18 cellular contexts compared by ENCODE assay signal in genomic region chr2:135490381-135490780, GRCh38. TPM values are rescaled to one million over a fixed set of nuclear protein-coding genes. Genes with fewer than 3 reads are reported as not detected.
DNase-seq lines count a peak whose midpoint lies in the region; ATAC-seq, FAIRE-seq and TF ChIP-seq lines count a peak whose summit lies in the region.
"Had no signal": no experiment of that assay in that cellular context is flagged by ENCODE, and none has a peak within 500 bp of the region (broad histone marks: within the 10 kb centered on the region; RNA-seq: fewer than 3 reads in every experiment).

No MANE protein-coding gene starts in this region.

- peaks cover 1 to 10% of the 10 kb centered on the region in 2 experiments; a peak in 3 of 5 replicates for H3K36me3 ChIP-seq in HepG2 (replicated peaks in 1 of 2; ENCODE audit: control insufficient read depth in 1 of 2, insufficient read depth in 2 of 2, low read length in 2 of 2)

- H3K4me2 ChIP-seq in HepG2 (ENCODE audit: low read depth, low read length): no peak overlapping the region

- H3K9me3 ChIP-seq in HepG2 (ENCODE audit: low read length): no peaks in the 10 kb centered on the region

- intact Hi-C loops in HepG2 (cut with micrococcal nuclease; ENCODE audit: unreplicated experiment): no loop called here

- BruUV-seq in HepG2 (replicated peaks; lab: Mats Ljungman, UMichigan): no TSS peak

- H3K4me1 Mint-ChIP-seq in HFFc6 (ENCODE audit: low read depth): peaks cover 23% of the 10 kb centered on the region
- H3K4me1 Mint-ChIP-seq in chondrocyte (ENCODE audit: low read depth): peaks cover 20% of the 10 kb centered on the region
- H3K4me1 Mint-ChIP-seq in WTC11: no peaks in the 10 kb centered on the region

- H3K9me3 Mint-ChIP-seq in HFFc6: no peaks in the 10 kb centered on the region
- H3K9me3 Mint-ChIP-seq in chondrocyte (ENCODE audit: low read depth): peaks cover 23% of the 10 kb centered on the region
- H3K9me3 Mint-ChIP-seq in WTC11: peaks cover 18% of the 10 kb centered on the region

- TF ChIP-seq CTCF in HFFc6 (IDR thresholded peaks at IDR 0.05) (no peak), chondrocyte (IDR thresholded peaks at IDR 0.05) (no peak), HepG2 (CRISPR knock-in tag; IDR thresholded peaks at IDR 0.05) (no peak), WTC11 (IDR thresholded peaks at IDR 0.05) (no peak)

- no peak for FAIRE-seq in HepG2 (lab: Jason Lieb, UNC)
- FAIRE-seq: H54 had no signal

- no peaks in the 10 kb centered on the region for H3K79me2 ChIP-seq in HepG2 (ENCODE audit: insufficient read depth, low read length)

- H3K36me3 Mint-ChIP-seq in HFFc6 (ENCODE audit: low read depth) (peaks cover 27% of the 10 kb centered on the region), chondrocyte (ENCODE audit: low read depth) (peaks cover 16% of the 10 kb centered on the region), WTC11 (peaks cover 33% of the 10 kb centered on the region)

- H3K27ac ChIP-seq in HepG2 (ENCODE audit: extremely low read length, insufficient read depth, low read length): no peak overlapping the region

- H3K4me3 ChIP-seq in HepG2 (replicated peaks in 1 of 3; ENCODE audit: insufficient read depth in 1 of 3, low read depth in 2 of 3, low read length in 3 of 3): no peak overlapping the region

- H3K27me3 Mint-ChIP-seq in HFFc6 (ENCODE audit: insufficient read depth): no peaks in the 10 kb centered on the region
- H3K27me3 Mint-ChIP-seq in chondrocyte (ENCODE audit: low read depth): no peaks in the 10 kb centered on the region
- no peaks in the 10 kb centered on the region for H3K27me3 Mint-ChIP-seq in WTC11 (ENCODE audit: low read depth)
- H3K27me3 Mint-ChIP-seq: CD4-positive, CD25-positive, alpha-beta regulatory T cell had no signal

- in situ Hi-C loops in G401 (cut with HindIII; ENCODE audit: low sequenced_read_pairs): no loop called here
- in situ Hi-C loops in HepG2 (cut with HindIII; ENCODE audit: extremely low pct_ligation_motif_present, low pct_unique_long_range_greater_than_20kb): no loop called here

- H3K9ac ChIP-seq in HepG2 (ENCODE audit: insufficient read depth, low read depth, low read length): no peak overlapping the region

- H3K4me3 Mint-ChIP-seq in HFFc6: no peak overlapping the region; the same call in 1 of the 2 replicates
- no peak overlapping the region for H3K4me3 Mint-ChIP-seq in chondrocyte (ENCODE audit: unreplicated experiment)
- H3K4me3 Mint-ChIP-seq in WTC11: no peak overlapping the region
- H3K4me3 Mint-ChIP-seq: CD4-positive, CD25-positive, alpha-beta regulatory T cell had no signal

- no peaks in the 10 kb centered on the region for H3K4me1 ChIP-seq in HepG2 (ENCODE audit: insufficient read depth, low read length)

- no peak for ATAC-seq in HepG2
- no peak for ATAC-seq in WTC11
- ATAC-seq: PC-3 had no signal

- H4K20me1 ChIP-seq in HepG2 (ENCODE audit: insufficient read depth, low read length): no peaks in the 10 kb centered on the region

- H2AFZ ChIP-seq in HepG2 (ENCODE audit: low read length): no peak overlapping the region

- TF ChIP-seq POLR2A in HepG2 (IDR thresholded peaks at IDR 0.05; ENCODE audit: insufficient read depth in 1 of 2, low read depth in 2 of 2, low read length in 2 of 2): no peak

- H3K27me3 ChIP-seq in HepG2 (ENCODE audit: control insufficient read depth in 1 of 2, insufficient read depth in 2 of 2, low read length in 2 of 2): no peaks in the 10 kb centered on the region

- CTCF ChIA-PET in HepG2 (lab: Yijun Ruan, JAX; ENCODE audit: low intra/inter-chr PET ratio, low total read pairs) (no interaction called here), WTC11 (lab: Charles Lee) (no interaction called here)

- POLR2A ChIA-PET in HepG2 (lab: Yijun Ruan, JAX): no interaction called here
- POLR2A ChIA-PET in WTC11 (lab: Charles Lee): interaction anchor here (0.6 kb wide), 1 partner anchor 68 kb away, joined by 5 read pairs; no protein-coding TSS in a partner anchor

- TF ChIP-seq RAD21 in HepG2 (CRISPR knock-in tag; IDR thresholded peaks at IDR 0.05): no peak

- peak; percentile 5 for DNase-seq in AG08395 (ENCODE audit: low spot score)
- DNase-seq in HFFc6: peak; percentile 53
- no peak for DNase-seq in chondrocyte (ENCODE audit: low spot score)
- peak; percentile 15 for DNase-seq in iris pigment epithelial cell (ENCODE audit: low read depth)
- DNase-seq in T1000 (lab: John Stamatoyannopoulos, UW): no peak
- no peak for DNase-seq in G401 (ENCODE audit: low spot score)
- no peak for DNase-seq in HepG2 (ENCODE audit: low spot score)
- no peak for DNase-seq in WTC11 (ENCODE audit: low spot score)
- DNase-seq: AML-193; Calu3; CD4-positive, CD25-positive, alpha-beta regulatory T cell; DMS79; NCI-H1417; NCI-H2029 treated with DMSO at 0.1 percent for 48 hours; NCI-H524 treated with DMSO at 0.1 percent for 48 hours; NK-92 treated with Interleukin-12 subunit alpha and Interleukin-12 subunit beta, amount 100 ng/mL, for 24 hours; PC-3 had no signal

- H3K27ac Mint-ChIP-seq in HFFc6 (peak overlapping the region; percentile 72), chondrocyte (ENCODE audit: unreplicated experiment) (peak overlapping the region; percentile 0), WTC11 (no peak overlapping the region)
- H3K27ac Mint-ChIP-seq: CD4-positive, CD25-positive, alpha-beta regulatory T cell had no signal

- TF ChIP-seq EP300 in HepG2 (IDR thresholded peaks at IDR 0.05; ENCODE audit: low read depth in 2 of 2, low read length in 2 of 2): no peak
- TF ChIP-seq EP300 in HepG2 (CRISPR knock-in tag; IDR thresholded peaks at IDR 0.05; ENCODE audit: borderline replicate concordance): no peak

- WGBS in HepG2 (ENCODE audit: low lambda C conversion rate): 93% methylated on average over 1 of the region's 1 CpG

TF ChIP-seq in HepG2, 621 proteins besides CTCF, POLR2A, EP300 and RAD21 (continues in another document):
- TF ChIP-seq PITX1 (CRISPR knock-in tag; IDR thresholded peaks at IDR 0.05): no peak

RNA-seq across cellular contexts. Expression of gene ZRANB3, which starts 40.6 kb away (rescaled TPM):
- total RNA-seq in HFFc6 (2021; fragmentation: NEBNext Ultra II Directional; extraction: Animal tissue kit (Norgen Biotek cat#: 25700)): 10 to 100 TPM in 1 of 6 experiments, 1 to 10 TPM in 5; 8.1 to 10.2 (median 8.8) TPM
- total RNA-seq in chondrocyte (5.9 to 10.1 TPM (median 7.0 TPM) in 3 replicates), HepG2 (2016; rRNA removed; fragmentation: Illumina TruSeq; extraction: Trizol) (25.2 and 33.5 TPM in 2 replicates), WTC11 (2021) (15.9 to 19.5 TPM (median 18.9 TPM) in 3 replicates)
- 9.4 and 19.8 TPM in 2 replicates for total RNA-seq in G401 (2014; rRNA removed; shearing (Covaris generic))
- total RNA-seq in HepG2 (2016; cell fraction: cytosol; rRNA removed; fragmentation: Illumina TruSeq; extraction: Trizol; ENCODE audit: low read depth): 11.9 and 14.3 TPM in 2 replicates
- 22.7 and 34.0 TPM in 2 replicates for total RNA-seq in HepG2 (2016; cell fraction: insoluble cytoplasmic fraction; rRNA removed; fragmentation: Illumina TruSeq; extraction: Trizol)
- 12.9 and 16.9 TPM in 2 replicates for total RNA-seq in HepG2 (2016; cell fraction: membrane; rRNA removed; fragmentation: Illumina TruSeq; extraction: Trizol)
- 38.1 and 39.6 TPM in 2 replicates for total RNA-seq in HepG2 (2016; cell fraction: nucleus; rRNA removed; fragmentation: Illumina TruSeq; extraction: Trizol)
- 4.8 and 5.8 TPM in 2 replicates for polyA plus RNA-seq in HepG2 (2011; rRNA removed)
- 3.2 and 4.2 TPM in 2 replicates for polyA plus RNA-seq in HepG2 (2011; cell fraction: cytosol; rRNA removed)
- 3.5 TPM in 2 replicates for polyA plus RNA-seq in HepG2 (2011; cell fraction: nucleus; rRNA removed)
- polyA plus RNA-seq in HepG2 (2012): 5.6 and 8.0 TPM in 2 replicates
- polyA plus RNA-seq in HepG2 (2016; cell fraction: cytosol; fragmentation: Illumina TruSeq; extraction: Trizol; ENCODE audit: low read depth): 2.7 and 2.8 TPM in 2 replicates
- polyA plus RNA-seq in HepG2 (2016; cell fraction: insoluble cytoplasmic fraction; fragmentation: Illumina TruSeq; extraction: Trizol; ENCODE audit: low read depth): 15.1 and 15.2 TPM in 2 replicates
- 4.1 and 5.0 TPM in 2 replicates for polyA plus RNA-seq in HepG2 (2016; cell fraction: membrane; fragmentation: Illumina TruSeq; extraction: Trizol; ENCODE audit: low read depth)
- polyA plus RNA-seq in HepG2 (2016; cell fraction: nucleus; fragmentation: Illumina TruSeq; extraction: Trizol; ENCODE audit: insufficient read depth, low read depth): 10.7 and 11.3 TPM in 2 replicates
- 3.3 and 6.3 TPM in 2 replicates for polyA minus RNA-seq in HepG2 (2011; rRNA and poly(A)+ RNA removed; ENCODE audit: low replicate concordance)
- 12.1 and 13.3 TPM in 2 replicates for polyA minus RNA-seq in HepG2 (2011; cell fraction: cytosol; rRNA and poly(A)+ RNA removed)
- polyA minus RNA-seq in HepG2 (2011; cell fraction: nucleus; rRNA and poly(A)+ RNA removed): 35.9 and 36.2 TPM in 2 replicates

RNA-seq across cellular contexts. Expression of gene R3HDM1, which starts 40.9 kb away (rescaled TPM):
- total RNA-seq in HFFc6 (2021; fragmentation: NEBNext Ultra II Directional; extraction: Animal tissue kit (Norgen Biotek cat#: 25700)): 10 to 100 TPM; 39.8 to 43.4 (median 42.0) TPM
- total RNA-seq in chondrocyte: 28.2 to 33.2 TPM (median 31.3 TPM) in 3 replicates
- total RNA-seq in G401 (2014; rRNA removed; shearing (Covaris generic)): 15.1 and 16.6 TPM in 2 replicates
- total RNA-seq in HepG2 (2016; rRNA removed; fragmentation: Illumina TruSeq; extraction: Trizol): 15.7 and 20.3 TPM in 2 replicates
- total RNA-seq in HepG2 (2016; cell fraction: cytosol; rRNA removed; fragmentation: Illumina TruSeq; extraction: Trizol; ENCODE audit: low read depth): 62.3 and 68.9 TPM in 2 replicates
- 13.2 and 17.6 TPM in 2 replicates for total RNA-seq in HepG2 (2016; cell fraction: insoluble cytoplasmic fraction; rRNA removed; fragmentation: Illumina TruSeq; extraction: Trizol)
- 29.2 and 29.7 TPM in 2 replicates for total RNA-seq in HepG2 (2016; cell fraction: membrane; rRNA removed; fragmentation: Illumina TruSeq; extraction: Trizol)
- total RNA-seq in HepG2 (2016; cell fraction: nucleus; rRNA removed; fragmentation: Illumina TruSeq; extraction: Trizol): 23.8 and 26.9 TPM in 2 replicates
- 47.8 and 54.3 TPM in 2 replicates for polyA plus RNA-seq in HepG2 (2011; rRNA removed)
- 48.2 and 49.9 TPM in 2 replicates for polyA plus RNA-seq in HepG2 (2011; cell fraction: cytosol; rRNA removed)
- polyA plus RNA-seq in HepG2 (2011; cell fraction: nucleus; rRNA removed): 30.6 and 32.2 TPM in 2 replicates
- 27.5 and 28.8 TPM in 2 replicates for polyA plus RNA-seq in HepG2 (2012)
- 9.2 and 10.9 TPM in 2 replicates for polyA plus RNA-seq in HepG2 (2016; cell fraction: cytosol; fragmentation: Illumina TruSeq; extraction: Trizol; ENCODE audit: low read depth)
- 49.0 and 58.2 TPM in 2 replicates for polyA plus RNA-seq in HepG2 (2016; cell fraction: insoluble cytoplasmic fraction; fragmentation: Illumina TruSeq; extraction: Trizol; ENCODE audit: low read depth)
- 41.3 and 42.1 TPM in 2 replicates for polyA plus RNA-seq in HepG2 (2016; cell fraction: membrane; fragmentation: Illumina TruSeq; extraction: Trizol; ENCODE audit: low read depth)
- 44.9 and 46.2 TPM in 2 replicates for polyA plus RNA-seq in HepG2 (2016; cell fraction: nucleus; fragmentation: Illumina TruSeq; extraction: Trizol; ENCODE audit: insufficient read depth, low read depth)
- 47.7 and 55.2 TPM in 2 replicates for polyA minus RNA-seq in HepG2 (2011; rRNA and poly(A)+ RNA removed; ENCODE audit: low replicate concordance)
- 21.5 and 25.1 TPM in 2 replicates for polyA minus RNA-seq in HepG2 (2011; cell fraction: cytosol; rRNA and poly(A)+ RNA removed)
- 59.4 and 65.8 TPM in 2 replicates for polyA minus RNA-seq in HepG2 (2011; cell fraction: nucleus; rRNA and poly(A)+ RNA removed)
- 58.4 to 60.4 TPM (median 59.9 TPM) in 3 replicates for total RNA-seq in WTC11 (2021)

Comparison
In these comparisons a context has a peak if more than half of its experiments do, and no peak if none do; other contexts are left out.
1. DNase-seq: peak in AG08395 (single experiment), HFFc6 (single experiment) and iris pigment epithelial cell (single experiment); none in chondrocyte (single experiment), T1000 (single experiment), G401 (single experiment), HepG2 (single experiment) and WTC11 (single experiment).